ENCODE assay signal across 8 cellular contexts in genomic region chr2:218401834-218402370, GRCh38. TPM values are rescaled to one million over a fixed set of nuclear protein-coding genes. Genes with fewer than 3 reads are reported as not detected.
A peak's percentile ranks its signal among the peaks of the same experiment; 100 is the strongest.
DNase-seq lines count a peak whose midpoint lies in the region; ATAC-seq and TF ChIP-seq lines count a peak whose summit lies in the region.

No MANE protein-coding gene starts in this region.

- H3K9ac ChIP-seq in smooth muscle cell (ENCODE audit: low read depth) (no peak overlapping the region), H9 (ENCODE audit: extremely low read depth, insufficient read length, low read length) (no peak overlapping the region)

- no peak for TF ChIP-seq CTCF in GM12864 (IDR thresholded peaks at IDR 0.05; ENCODE audit: low read depth, low read length, missing control alignments)
- no peak for TF ChIP-seq CTCF in left ventricle myocardium inferior (IDR thresholded peaks at IDR 0.05; ENCODE audit: borderline replicate concordance)
- no peak for TF ChIP-seq CTCF in smooth muscle cell (IDR thresholded peaks at IDR 0.05; ENCODE audit: borderline replicate concordance, insufficient read depth, poor library complexity, severe bottlenecking)
- no peak for TF ChIP-seq CTCF in H9 (conservative IDR thresholded peaks at IDR 0.05)

- H3K4me2 ChIP-seq in smooth muscle cell (peak overlapping the region; percentile 99), H9 (ENCODE audit: insufficient read depth, insufficient read length, low read length) (no peak overlapping the region)

- H3K18ac ChIP-seq in H9 (ENCODE audit: insufficient read length, low read depth, low read length): no peak overlapping the region

- H3K56ac ChIP-seq in H9 (ENCODE audit: insufficient read length, low read depth, low read length): no peak overlapping the region

- H3K27me3 ChIP-seq in left ventricle myocardium inferior (ENCODE audit: low read depth) (no peaks in the 10 kb centered on the region), smooth muscle cell (ENCODE audit: low read depth) (no peaks in the 10 kb centered on the region), H9 (ENCODE audit: insufficient read depth, low read length) (peaks cover 18% of the 10 kb centered on the region)

- H3K4me1 ChIP-seq in left ventricle myocardium inferior: peaks cover 88% of the 10 kb centered on the region
- H3K4me1 ChIP-seq in smooth muscle cell (ENCODE audit: low read depth): peaks cover 11% of the 10 kb centered on the region
- H3K4me1 ChIP-seq in H9 (ENCODE audit: insufficient read depth, low read length): no peaks in the 10 kb centered on the region; the same call in 1 of the 2 replicates

- no peak overlapping the region for H2BK12ac ChIP-seq in H9 (ENCODE audit: insufficient read length, low read depth, low read length)

- peaks cover 28% of the 10 kb centered on the region for H3K79me2 ChIP-seq in smooth muscle cell (ENCODE audit: low read depth)
- H3K79me2 ChIP-seq in H9 (ENCODE audit: insufficient read depth, low read length): no peaks in the 10 kb centered on the region

- H3K36me3 ChIP-seq in left ventricle myocardium inferior (peaks cover 43% of the 10 kb centered on the region), smooth muscle cell (ENCODE audit: low read depth) (no peaks in the 10 kb centered on the region)

- no peak overlapping the region for H3K23ac ChIP-seq in H9 (ENCODE audit: insufficient read length, low read depth, low read length)

- POLR2A ChIA-PET in activated CD4-positive, alpha-beta memory T cell treated with anti-CD3 and anti-CD28 coated beads for 36 hours (lab: Charles Lee): interaction anchor here (1.4 kb wide), 1 partner anchor 111 kb away, joined by 3 read pairs; no protein-coding TSS in a partner anchor

- peaks cover 23% of the 10 kb centered on the region for H3F3A ChIP-seq in smooth muscle cell (ENCODE audit: low read depth)

- H4K20me1 ChIP-seq in smooth muscle cell (ENCODE audit: low read depth): peaks cover 17% of the 10 kb centered on the region
- no peaks in the 10 kb centered on the region for H4K20me1 ChIP-seq in H9 (ENCODE audit: control insufficient read depth, insufficient read depth, insufficient read length)

- no peak overlapping the region for H4K91ac ChIP-seq in H9 (ENCODE audit: insufficient read length, low read depth, low read length)

- no peaks in the 10 kb centered on the region for H3K79me1 ChIP-seq in H9 (ENCODE audit: insufficient read depth, low read depth, low read length, poor library complexity, severe bottlenecking)

- no peak overlapping the region for H2BK15ac ChIP-seq in H9 (ENCODE audit: low read depth, low read length)

- H2BK5ac ChIP-seq in H9 (ENCODE audit: insufficient read length, low read length): no peak overlapping the region

- no peak overlapping the region for H2BK120ac ChIP-seq in H9 (ENCODE audit: low read depth, low read length, poor library complexity, severe bottlenecking)

- in situ Hi-C loops in KBM-7 (cut with MboI; ENCODE audit: low pct_unique_long_range_greater_than_20kb, low sequenced_read_pairs): no loop called here

- H3K23me2 ChIP-seq in H9 (ENCODE audit: insufficient read length, low read depth, low read length, poor library complexity, severe bottlenecking): peaks cover 33% of the 10 kb centered on the region

- no peak overlapping the region for H3K14ac ChIP-seq in H9 (ENCODE audit: insufficient read depth, low read length)

- no peaks in the 10 kb centered on the region for H3K27me3 Mint-ChIP-seq in activated CD4-positive, alpha-beta memory T cell treated with anti-CD3 and anti-CD28 coated beads for 36 hours
- peaks cover 22% of the 10 kb centered on the region for H3K27me3 Mint-ChIP-seq in H9 (ENCODE audit: low read depth)

- H2AFZ ChIP-seq in smooth muscle cell (ENCODE audit: low read depth) (no peak overlapping the region), H9 (ENCODE audit: low read length) (no peak overlapping the region)

- H3K27ac ChIP-seq in left ventricle myocardium inferior (replicated peaks) (peak overlapping the region; percentile 100), smooth muscle cell (ENCODE audit: low read depth) (peak overlapping the region; percentile 98), H9 (ENCODE audit: insufficient read length, low read depth, low read length) (no peak overlapping the region)

- H4K8ac ChIP-seq in H9 (replicated peaks; ENCODE audit: insufficient read length, low read depth, low read length): no peak overlapping the region

- H2BK20ac ChIP-seq in H9 (ENCODE audit: low read depth, low read length, poor library complexity, severe bottlenecking): no peak overlapping the region

- intact Hi-C loops in activated CD4-positive, alpha-beta memory T cell treated with anti-CD3 and anti-CD28 coated beads for 36 hours (cut with micrococcal nuclease): no loop called here
- intact Hi-C loops in left ventricle myocardium inferior (cut with micrococcal nuclease): no loop called here

- no peak overlapping the region for H2AK5ac ChIP-seq in H9 (ENCODE audit: insufficient read length, low read length)

- H3K9me3 Mint-ChIP-seq in activated CD4-positive, alpha-beta memory T cell treated with anti-CD3 and anti-CD28 coated beads for 36 hours: no peaks in the 10 kb centered on the region
- no peaks in the 10 kb centered on the region for H3K9me3 Mint-ChIP-seq in H9

- DNase-seq in GM12864 (ENCODE audit: low read depth): no peak
- DNase-seq in activated CD4-positive, alpha-beta memory T cell treated with anti-CD3 and anti-CD28 coated beads for 36 hours: no peak
- DNase-seq in left ventricle myocardium inferior: peak; percentile 20
- no peak for DNase-seq in smooth muscle cell (lab: John Stamatoyannopoulos, UW; ENCODE audit: unreplicated experiment)
- DNase-seq in KBM-7: no peak
- DNase-seq in H9: no peak
- no peak for DNase-seq in NCI-H82 (lab: John Stamatoyannopoulos, UW)

- ATAC-seq in HG02970 (IDR thresholded peaks at IDR 0.05; ENCODE audit: low FRiP score, unreplicated experiment): no peak

- H3K9me3 ChIP-seq in left ventricle myocardium inferior (replicated peaks) (no peaks in the 10 kb centered on the region), smooth muscle cell (replicated peaks; ENCODE audit: low read depth) (no peaks in the 10 kb centered on the region), H9 (ENCODE audit: control insufficient read depth, low read depth, low read length) (no peaks in the 10 kb centered on the region)

- H3K36me3 Mint-ChIP-seq in activated CD4-positive, alpha-beta memory T cell treated with anti-CD3 and anti-CD28 coated beads for 36 hours: peaks cover 14% of the 10 kb centered on the region
- peaks cover 4 to 25% (median 22%) of the 10 kb centered on the region in 3 experiments; a peak in 6 of 7 replicates for H3K36me3 Mint-ChIP-seq in H9 (ENCODE audit: insufficient read depth in 1 of 3, low read depth in 3 of 3)

- peaks cover 46% of the 10 kb centered on the region for H3K4me1 Mint-ChIP-seq in activated CD4-positive, alpha-beta memory T cell treated with anti-CD3 and anti-CD28 coated beads for 36 hours (ENCODE audit: low read depth)
- peaks cover 22 to 29% of the 10 kb centered on the region in 2 experiments for H3K4me1 Mint-ChIP-seq in H9

- peak overlapping the region; percentile 24 for H3K27ac Mint-ChIP-seq in activated CD4-positive, alpha-beta memory T cell treated with anti-CD3 and anti-CD28 coated beads for 36 hours
- no peak overlapping the region; a peak in 1 of 7 replicates for H3K27ac Mint-ChIP-seq in H9

- no peak overlapping the region for H4K5ac ChIP-seq in H9 (ENCODE audit: insufficient read length, low read depth, low read length)

- H3K4me3 Mint-ChIP-seq in activated CD4-positive, alpha-beta memory T cell treated with anti-CD3 and anti-CD28 coated beads for 36 hours: peak overlapping the region; percentile 91
- no peak overlapping the region; a peak in 1 of 5 replicates for H3K4me3 Mint-ChIP-seq in H9

- peak overlapping the region; percentile 91; the same call in 1 of the 2 replicates for H3K4me3 ChIP-seq in GM12864 (ENCODE audit: low read depth, low read length)
- peak overlapping the region; percentile 100 for H3K4me3 ChIP-seq in left ventricle myocardium inferior
- H3K4me3 ChIP-seq in smooth muscle cell: peak overlapping the region; percentile 95

- no peak overlapping the region for H3T11ph ChIP-seq in H9 (ENCODE audit: low read length)

- CTCF ChIA-PET in activated CD4-positive, alpha-beta memory T cell treated with anti-CD3 and anti-CD28 coated beads for 36 hours (lab: Charles Lee): interaction anchor here (1.2 to 1.4 kb wide), 2 partner anchors 64 to 110 kb away, joined by 5 read pairs; partner anchors contain the start of gene TMBIM1

- WGBS in smooth muscle cell (ENCODE audit: low lambda C conversion rate): 91% methylated on average over 11 of the region's 11 CpGs
- no CpG with 5 or more reads among the region's 11 CpGs for WGBS in H9 (ENCODE audit: extremely low coverage, insufficient read length, low lambda C conversion rate)

- H3K4ac ChIP-seq in H9 (ENCODE audit: low read depth, low read length): no peak overlapping the region

RNA-seq across cellular contexts. Expression of gene CTDSP1, which starts 2.2 kb away (rescaled TPM):
- total RNA-seq in activated CD4-positive, alpha-beta memory T cell treated with anti-CD3 and anti-CD28 coated beads for 36 hours: 10 to 100 TPM; 64.4 to 69.7 TPM
- total RNA-seq in left ventricle myocardium inferior: 81.5 TPM
- total RNA-seq in smooth muscle cell: 62.5 and 70.9 TPM in 2 replicates
- polyA plus RNA-seq in smooth muscle cell: 18.7 and 20.3 TPM in 2 replicates
- total RNA-seq in H9 (2021): 52.3 and 56.6 TPM in 2 replicates

RNA-seq across cellular contexts. Expression of gene VIL1, which starts 17.0 kb away (rescaled TPM):
- total RNA-seq in activated CD4-positive, alpha-beta memory T cell treated with anti-CD3 and anti-CD28 coated beads for 36 hours: not detected
- total RNA-seq in left ventricle myocardium inferior (not detected), smooth muscle cell (not detected in 2 replicates), H9 (2021) (4.0 and 4.2 TPM in 2 replicates)
- polyA plus RNA-seq in smooth muscle cell: 0.14 and 0.15 TPM in 2 replicates

RNA-seq across cellular contexts. Expression of gene SLC11A1, which starts 19.8 kb away (rescaled TPM):
- under 1 TPM; 0.10 to 0.26 TPM for total RNA-seq in activated CD4-positive, alpha-beta memory T cell treated with anti-CD3 and anti-CD28 coated beads for 36 hours
- total RNA-seq in left ventricle myocardium inferior: 6.4 TPM
- total RNA-seq in smooth muscle cell: 0.31 TPM in 1 of 2 replicates, not detected in the other
- 0.14 and 0.38 TPM in 2 replicates for polyA plus RNA-seq in smooth muscle cell
- total RNA-seq in H9 (2021): 0.04 and 0.11 TPM in 2 replicates

RNA-seq across cellular contexts. Expression of gene CATIP, which starts 45.2 kb away (rescaled TPM):
- total RNA-seq in activated CD4-positive, alpha-beta memory T cell treated with anti-CD3 and anti-CD28 coated beads for 36 hours: not detected
- not detected for total RNA-seq in left ventricle myocardium inferior
- total RNA-seq in smooth muscle cell: not detected in 2 replicates
- polyA plus RNA-seq in smooth muscle cell: 0.18 and 0.25 TPM in 2 replicates
- not detected in 2 replicates for total RNA-seq in H9 (2021)
